18 cellular contexts compared by ENCODE assay signal in genomic region chr5:65261499-65261898, GRCh38.
A peak's percentile ranks its signal among the peaks of the same experiment; 100 is the strongest.
DNase-seq lines count a peak whose midpoint lies in the region; ATAC-seq and TF ChIP-seq lines count a peak whose summit lies in the region.
"Had no signal": no experiment of that assay in that cellular context is flagged by ENCODE, and none has a peak within 500 bp of the region (broad histone marks: within the 10 kb centered on the region; RNA-seq: fewer than 3 reads in every experiment).

No MANE protein-coding gene starts in this region.

- H3K27ac Mint-ChIP-seq in brain: peak overlapping the region in 3 of 5 experiments; percentile 36 to 60 (median 43)
- no peak overlapping the region for H3K27ac Mint-ChIP-seq in natural killer cell
- H3K27ac Mint-ChIP-seq in activated CD4-positive, alpha-beta memory T cell treated with anti-CD3 and anti-CD28 coated beads for 36 hours: no peak overlapping the region

- CTCF ChIA-PET in activated CD4-positive, alpha-beta memory T cell treated with anti-CD3 and anti-CD28 coated beads for 36 hours (lab: Charles Lee): no interaction called here

- H3K4me1 ChIP-seq in HAP-1: no peaks in the 10 kb centered on the region

- H3K36me3 ChIP-seq in HAP-1 (replicated peaks): no peaks in the 10 kb centered on the region
- H3K36me3 ChIP-seq: SJCRH30 had no signal

- TF ChIP-seq CTCF in brain (conservative IDR thresholded peaks at IDR 0.05): no peak
- TF ChIP-seq CTCF in natural killer cell (IDR thresholded peaks at IDR 0.05): no peak

- peaks cover 9% of the 10 kb centered on the region for H3K27me3 ChIP-seq in HAP-1 (ENCODE audit: low read depth)
- H3K27me3 ChIP-seq: SJCRH30 had no signal

- POLR2A ChIA-PET in activated CD4-positive, alpha-beta memory T cell treated with anti-CD3 and anti-CD28 coated beads for 36 hours (lab: Charles Lee): interaction anchor here (0.6 kb wide), 1 partner anchor 914 kb away, joined by 3 read pairs; no protein-coding TSS in a partner anchor

- H3K4me3 Mint-ChIP-seq in brain (no peak overlapping the region), natural killer cell (no peak overlapping the region)
- no peak overlapping the region for H3K4me3 Mint-ChIP-seq in activated CD4-positive, alpha-beta memory T cell treated with anti-CD3 and anti-CD28 coated beads for 36 hours
- H3K4me3 Mint-ChIP-seq: CD14-positive monocyte had no signal

- intact Hi-C loops in natural killer cell (cut with micrococcal nuclease): no loop called here
- intact Hi-C loops in activated CD4-positive, alpha-beta memory T cell treated with anti-CD3 and anti-CD28 coated beads for 36 hours (cut with micrococcal nuclease): no loop called here

- no peaks in the 10 kb centered on the region for H3K9me3 ChIP-seq in HAP-1
- H3K9me3 ChIP-seq: Caco-2 had no signal

- no peak overlapping the region for H3K4me3 ChIP-seq in HAP-1
- H3K4me3 ChIP-seq: GM12878 had no signal

- H3K36me3 Mint-ChIP-seq in brain (no peaks in the 10 kb centered on the region), natural killer cell (no peaks in the 10 kb centered on the region)
- H3K36me3 Mint-ChIP-seq in activated CD4-positive, alpha-beta memory T cell treated with anti-CD3 and anti-CD28 coated beads for 36 hours: no peaks in the 10 kb centered on the region
- H3K36me3 Mint-ChIP-seq: CD14-positive monocyte had no signal

- H3K27me3 Mint-ChIP-seq in brain (no peaks in the 10 kb centered on the region), natural killer cell (ENCODE audit: low read depth in 2 of 2) (peaks cover 0 to 3% of the 10 kb centered on the region in 2 donors)
- H3K27me3 Mint-ChIP-seq in activated CD4-positive, alpha-beta memory T cell treated with anti-CD3 and anti-CD28 coated beads for 36 hours: peaks cover 5% of the 10 kb centered on the region

- H3K9me3 Mint-ChIP-seq in brain: no peaks in the 10 kb centered on the region
- peaks cover 0 to 7% of the 10 kb centered on the region in 2 donors for H3K9me3 Mint-ChIP-seq in natural killer cell
- no peaks in the 10 kb centered on the region for H3K9me3 Mint-ChIP-seq in activated CD4-positive, alpha-beta memory T cell treated with anti-CD3 and anti-CD28 coated beads for 36 hours

- no peak for ATAC-seq in natural killer cell
- ATAC-seq: GM12878 had no signal

- H3K4me1 Mint-ChIP-seq in brain: peaks cover 16% of the 10 kb centered on the region
- H3K4me1 Mint-ChIP-seq in natural killer cell: no peaks in the 10 kb centered on the region
- H3K4me1 Mint-ChIP-seq in activated CD4-positive, alpha-beta memory T cell treated with anti-CD3 and anti-CD28 coated beads for 36 hours (ENCODE audit: low read depth): no peaks in the 10 kb centered on the region

- DNase-seq in Daoy (ENCODE audit: low read depth) (peak; percentile 46), NCI-H226 (peak; percentile 29), kidney tubule cell (ENCODE audit: low spot score) (peak; percentile 6), HCEC 1CT (no peak), natural killer cell (no peak), HAP-1 (ENCODE audit: low spot score in 2 of 2) (no peak)
- DNase-seq in activated CD4-positive, alpha-beta memory T cell treated with anti-CD3 and anti-CD28 coated beads for 36 hours: no peak
- DNase-seq: Caco-2, DMS53, Kasumi-1, NCI-H1417 treated with DMSO at 0.1 percent for 48 hours, NCI-H2029, NCI-H2171 treated with DMSO at 0.1 percent for 48 hours, NCI-H510A had no signal

- in situ Hi-C loops in HAP-1 (cut with MboI; ENCODE audit: low sequenced_read_pairs): no loop called here

Comparison
In these comparisons a context has a peak if more than half of its experiments do, and no peak if none do; other contexts are left out.
1. DNase-seq: peak in Daoy (single experiment), NCI-H226 (single experiment) and kidney tubule cell (single experiment); none in HCEC 1CT (single experiment), natural killer cell (single experiment), activated CD4-positive, alpha-beta memory T cell treated with anti-CD3 and anti-CD28 coated beads for 36 hours (single experiment) and HAP-1 (0 of 2).
2. H3K27ac Mint-ChIP-seq: peak in brain (3 of 5); none in natural killer cell (0 of 2) and activated CD4-positive, alpha-beta memory T cell treated with anti-CD3 and anti-CD28 coated beads for 36 hours (single experiment).